Comparison of ENCODE assay signal across 8 cellular contexts in the genomic region with DNA sequence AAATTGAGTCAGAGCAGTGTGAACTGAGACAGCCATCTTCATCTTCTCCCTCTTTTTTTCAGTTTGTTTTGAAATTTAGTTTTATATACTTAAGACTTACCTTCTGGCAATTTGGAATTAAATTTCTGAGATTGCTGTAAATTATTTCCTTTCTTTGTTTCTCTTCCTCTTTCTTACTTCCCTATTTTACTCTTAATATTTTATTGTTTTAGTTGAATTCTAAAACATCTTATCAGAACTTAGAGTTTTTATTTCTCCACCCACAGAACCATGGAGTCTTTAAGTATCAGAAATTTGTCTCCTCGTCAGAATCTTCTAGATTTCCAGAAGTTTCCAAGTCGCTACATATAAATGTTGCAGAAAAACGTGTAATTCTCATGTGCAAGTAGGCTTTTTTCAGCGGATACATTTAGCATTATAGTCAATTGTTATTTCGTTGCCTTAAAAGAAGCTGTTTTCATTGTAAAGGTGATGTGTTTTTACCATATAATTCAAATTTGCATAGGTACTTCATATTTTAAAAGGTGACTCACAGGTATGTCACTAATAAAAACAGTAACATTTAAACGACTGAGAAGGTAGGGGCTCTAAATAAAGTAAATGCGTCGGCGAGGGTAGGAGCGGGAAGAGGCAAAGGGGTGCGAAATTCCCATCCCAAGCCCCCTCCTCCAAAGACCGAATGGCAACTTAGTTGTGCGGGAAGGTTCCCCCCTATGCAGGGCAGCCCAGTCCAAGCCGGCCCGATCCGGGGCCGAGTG. TPM values are rescaled to one million over a fixed set of nuclear protein-coding genes. Genes with fewer than 3 reads are reported as not detected.
DNase-seq lines count a peak whose midpoint lies in the region; ATAC-seq and TF ChIP-seq lines count a peak whose summit lies in the region.

No MANE protein-coding gene starts in this region.

- H3K36me3 Mint-ChIP-seq in T-cell: no peaks in the 10 kb centered on the region

- POLR2A ChIA-PET in AG04449 (lab: Yijun Ruan, JAX): no interaction called here
- POLR2A ChIA-PET in T-cell (lab: Charles Lee): no interaction called here

- no peak for TF ChIP-seq EP300 in gastroesophageal sphincter (IDR thresholded peaks at IDR 0.05)

- intact Hi-C loops in sciatic nerve (cut with DNase I): no loop called here

- no peaks in the 10 kb centered on the region for H3K36me3 ChIP-seq in gastroesophageal sphincter

- DNase-seq in AG04449 (ENCODE audit: low read depth, low spot score) (no peak), HFF-Myc (ENCODE audit: extremely low read depth, low read depth) (no peak), T-cell (no peak), sciatic nerve (ENCODE audit: low spot score) (no peak), NCI-H1092 (lab: John Stamatoyannopoulos, UW) (no peak), HK-2 (ENCODE audit: unreplicated experiment) (no peak), T1000 (lab: John Stamatoyannopoulos, UW) (no peak)

- peaks cover 6% of the 10 kb centered on the region for H3K27me3 ChIP-seq in gastroesophageal sphincter

- no peak overlapping the region for H3K27ac Mint-ChIP-seq in T-cell

- peaks cover 11 to 14% (median 14%) of the 10 kb centered on the region in 3 donors for H3K4me1 Mint-ChIP-seq in T-cell

- no peak for TF ChIP-seq POLR2A in gastroesophageal sphincter (IDR thresholded peaks at IDR 0.05)

- H3K4me3 Mint-ChIP-seq in T-cell: peak overlapping the region; percentile 81 to 86 (median 82)

- H3K27ac ChIP-seq in gastroesophageal sphincter: peak overlapping the region; percentile 40 to 90 (median 82)

- TF ChIP-seq CTCF in AG04449 (IDR thresholded peaks at IDR 0.05; ENCODE audit: insufficient read depth, low read length, missing control alignments): no peak
- TF ChIP-seq CTCF in HFF-Myc (IDR thresholded peaks at IDR 0.05; ENCODE audit: low read depth, low read length, missing control alignments): no peak
- TF ChIP-seq CTCF in gastroesophageal sphincter (IDR thresholded peaks at IDR 0.05): no peak

- H3K9me3 ChIP-seq in gastroesophageal sphincter: no peaks in the 10 kb centered on the region

- CTCF ChIA-PET in AG04449 (lab: Yijun Ruan, JAX): no interaction called here
- CTCF ChIA-PET in T-cell (lab: Charles Lee): no interaction called here

- H3K4me3 ChIP-seq in AG04449 (ENCODE audit: low read depth, low read length) (peak overlapping the region; percentile 95), HFF-Myc (replicated peaks; ENCODE audit: low read depth, low read length) (peak overlapping the region; percentile 74), gastroesophageal sphincter (peak overlapping the region; percentile 84 to 86)

- H3K4me1 ChIP-seq in gastroesophageal sphincter: peaks cover 0 to 25% (median 0%) of the 10 kb centered on the region in 3 donors

- ATAC-seq in T-cell (replicated peaks in 1 of 4): no peak
- ATAC-seq in gastroesophageal sphincter: no peak
- ATAC-seq in sciatic nerve: peak; percentile 78

- H3K27me3 Mint-ChIP-seq in T-cell: peaks cover 28 to 38% of the 10 kb centered on the region in 2 donors

- H3K9me3 Mint-ChIP-seq in T-cell: no peaks in the 10 kb centered on the region

- WGBS in gastroesophageal sphincter (ENCODE audit: low coverage in 1 of 2), 2 donors: 12 to 20% methylated on average over 10 to 16 of the region's 17 CpGs

RNA-seq across cellular contexts. Expression of gene MYO6, which starts 0.9 kb away (rescaled TPM):
- 1 to 10 TPM; 2.2 to 4.5 (median 2.4) TPM for total RNA-seq in T-cell
- 10 to 100 TPM; 11.0 to 17.4 (median 12.5) TPM for total RNA-seq in gastroesophageal sphincter
- 29.4 TPM for total RNA-seq in sciatic nerve
